In the genomic region with DNA sequence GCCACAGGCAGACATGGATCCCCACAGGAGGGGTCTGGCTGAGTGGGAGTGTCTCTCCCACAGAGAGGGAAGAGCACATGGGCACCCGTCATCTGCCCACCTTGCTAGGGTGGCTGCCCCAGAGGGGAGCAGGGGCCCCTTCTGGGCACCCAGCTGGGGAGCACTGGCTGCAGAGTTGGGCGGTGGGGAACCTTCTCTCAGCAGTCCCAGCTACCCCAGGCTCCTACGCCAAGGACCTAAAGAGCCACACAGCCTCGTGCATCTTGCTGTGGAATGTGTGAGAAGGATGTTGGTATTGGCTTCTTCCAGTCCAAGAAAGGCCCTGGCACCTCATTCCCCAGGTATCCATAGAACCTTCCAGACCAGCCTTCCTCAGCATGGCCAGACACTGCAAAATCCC, we compare ENCODE assay signal across 32 cellular contexts.
"Had no signal": no experiment of that assay in that cellular context is flagged by ENCODE, and none has a peak within 500 bp of the region (broad histone marks: within the 10 kb centered on the region; RNA-seq: fewer than 3 reads in every experiment).

No MANE protein-coding gene starts in this region.

- H3K4me3 ChIP-seq: adrenal gland, body of pancreas, esophagus squamous epithelium, gastroesophageal sphincter, heart left ventricle had no signal

- H3K27me3 ChIP-seq: adrenal gland, body of pancreas, heart left ventricle had no signal

- H3K9me3 ChIP-seq: adrenal gland, body of pancreas, esophagus squamous epithelium, gastroesophageal sphincter, heart left ventricle had no signal

- H3K4me1 Mint-ChIP-seq: activated CD4-positive, alpha-beta T cell treated with anti-CD3 and anti-CD28 coated beads for 36 hours; activated CD4-positive, alpha-beta T cell treated with anti-CD3 and anti-CD28 coated beads, Interleukin-2, amount 10 ng/mL, durations not matched to agents 24 days and 14 days; activated naive CD4-positive, alpha-beta T cell treated with anti-CD3 and anti-CD28 coated beads, Interleukin-2, amount 50 U/mL, for 24 hours; activated naive CD8-positive, alpha-beta T cell treated with anti-CD3 and anti-CD28 coated beads for 36 hours; activated naive CD8-positive, alpha-beta T cell treated with anti-CD3 and anti-CD28 coated beads, Interleukin-2, amount 50 U/mL, for 24 hours; T-helper 17 cell had no signal

- H3K4me3 Mint-ChIP-seq: activated CD4-positive, alpha-beta memory T cell treated with anti-CD3 and anti-CD28 coated beads for 36 hours; activated CD4-positive, alpha-beta T cell treated with anti-CD3 and anti-CD28 coated beads for 36 hours; activated CD4-positive, alpha-beta T cell treated with anti-CD3 and anti-CD28 coated beads, Interleukin-2, amount 10 ng/mL, durations not matched to agents 24 days and 14 days; activated naive CD4-positive, alpha-beta T cell treated with anti-CD3 and anti-CD28 coated beads, Interleukin-2, amount 50 U/mL, for 24 hours; activated naive CD8-positive, alpha-beta T cell treated with anti-CD3 and anti-CD28 coated beads for 36 hours; activated naive CD8-positive, alpha-beta T cell treated with anti-CD3 and anti-CD28 coated beads, Interleukin-2, amount 50 U/mL, for 24 hours; activated T-cell treated with anti-CD3 and anti-CD28 coated beads, Interleukin-2, amount 50 U/mL, for 24 hours; activated T-cell treated with anti-CD3 and anti-CD28 coated beads, Interleukin-2, amount 50 U/mL, for 72 hours; effector memory CD8-positive, alpha-beta T cell; T-helper 17 cell; T-helper 2 cell treated with Interferon-gamma antibody and Interleukin-4, amounts not matched to agents 5 μg/mL and 100 μg/mL, for 36 hours had no signal

- ATAC-seq: activated T-cell treated with anti-CD3 and anti-CD28 coated beads, Interleukin-2, amount 50 U/mL, for 72 hours; body of pancreas; effector memory CD8-positive, alpha-beta T cell; gastroesophageal sphincter; heart left ventricle; T-helper 17 cell had no signal

- DNase-seq: activated CD4-positive, alpha-beta memory T cell treated with anti-CD3 and anti-CD28 coated beads for 36 hours; activated CD4-positive, alpha-beta T cell treated with anti-CD3 and anti-CD28 coated beads for 36 hours; activated CD4-positive, alpha-beta T cell treated with anti-CD3 and anti-CD28 coated beads, Interleukin-2, amount 10 ng/mL, durations not matched to agents 24 days and 14 days; activated CD4-positive, CD25-positive, alpha-beta regulatory T cell; activated CD4-positive, CD25-positive, alpha-beta regulatory T cell treated with anti-CD3 and anti-CD28 coated beads, Interleukin-2, amount 50 U/mL, for 72 hours; activated CD8-positive, alpha-beta memory T cell treated with anti-CD3 and anti-CD28 coated beads, Interleukin-2, amount 50 U/mL, for 48 hours; activated gamma-delta T cell; activated naive CD4-positive, alpha-beta T cell; activated naive CD8-positive, alpha-beta T cell treated with anti-CD3 and anti-CD28 coated beads for 36 hours; activated naive CD8-positive, alpha-beta T cell treated with anti-CD3 and anti-CD28 coated beads, Interleukin-2, amount 50 U/mL, for 24 hours; activated T-cell treated with anti-CD3 and anti-CD28 coated beads for 4 hours; activated T-cell treated with anti-CD3 and anti-CD28 coated beads, Interleukin-2, amount 50 U/mL, for 24 hours; activated T-cell treated with anti-CD3 and anti-CD28 coated beads, Interleukin-2, amount 50 U/mL, for 72 hours; adrenal gland; amygdala; body of pancreas; caudate nucleus; cortex of kidney; dermis blood vessel endothelial cell; effector CD4-positive, alpha-beta T cell; effector memory CD8-positive, alpha-beta T cell; esophagus squamous epithelium; foreskin melanocyte; T-helper 1 cell; T-helper 17 cell; T1000; WERI-Rb-1 had no signal

- H3K36me3 Mint-ChIP-seq: activated CD4-positive, alpha-beta memory T cell treated with anti-CD3 and anti-CD28 coated beads for 36 hours; activated naive CD4-positive, alpha-beta T cell treated with anti-CD3 and anti-CD28 coated beads, Interleukin-2, amount 50 U/mL, for 24 hours; activated naive CD8-positive, alpha-beta T cell treated with anti-CD3 and anti-CD28 coated beads for 36 hours had no signal

- H3K27ac Mint-ChIP-seq: activated CD4-positive, alpha-beta memory T cell treated with anti-CD3 and anti-CD28 coated beads for 36 hours; activated CD4-positive, alpha-beta T cell treated with anti-CD3 and anti-CD28 coated beads for 36 hours; activated CD4-positive, alpha-beta T cell treated with anti-CD3 and anti-CD28 coated beads, Interleukin-2, amount 10 ng/mL, durations not matched to agents 24 days and 14 days; activated naive CD4-positive, alpha-beta T cell treated with anti-CD3 and anti-CD28 coated beads, Interleukin-2, amount 50 U/mL, for 24 hours; activated naive CD8-positive, alpha-beta T cell treated with anti-CD3 and anti-CD28 coated beads for 36 hours; activated naive CD8-positive, alpha-beta T cell treated with anti-CD3 and anti-CD28 coated beads, Interleukin-2, amount 50 U/mL, for 24 hours; activated T-cell treated with anti-CD3 and anti-CD28 coated beads, Interleukin-2, amount 50 U/mL, for 24 hours; activated T-cell treated with anti-CD3 and anti-CD28 coated beads, Interleukin-2, amount 50 U/mL, for 72 hours; effector memory CD8-positive, alpha-beta T cell; T-helper 17 cell; T-helper 2 cell treated with Interferon-gamma antibody and Interleukin-4, amounts not matched to agents 5 μg/mL and 100 μg/mL, for 36 hours had no signal

- H3K27me3 Mint-ChIP-seq: activated CD4-positive, alpha-beta T cell treated with anti-CD3 and anti-CD28 coated beads, Interleukin-2, amount 10 ng/mL, durations not matched to agents 24 days and 14 days; activated naive CD8-positive, alpha-beta T cell treated with anti-CD3 and anti-CD28 coated beads, Interleukin-2, amount 50 U/mL, for 24 hours had no signal

- H3K36me3 ChIP-seq: adrenal gland, esophagus squamous epithelium, gastroesophageal sphincter, heart left ventricle, WERI-Rb-1 had no signal

- H3K4me1 ChIP-seq: adrenal gland, esophagus squamous epithelium had no signal

- H3K9me3 Mint-ChIP-seq: activated CD4-positive, alpha-beta memory T cell treated with anti-CD3 and anti-CD28 coated beads for 36 hours; activated CD4-positive, alpha-beta T cell treated with anti-CD3 and anti-CD28 coated beads, Interleukin-2, amount 10 ng/mL, durations not matched to agents 24 days and 14 days; activated naive CD4-positive, alpha-beta T cell treated with anti-CD3 and anti-CD28 coated beads, Interleukin-2, amount 50 U/mL, for 24 hours; activated naive CD8-positive, alpha-beta T cell treated with anti-CD3 and anti-CD28 coated beads for 36 hours; activated naive CD8-positive, alpha-beta T cell treated with anti-CD3 and anti-CD28 coated beads, Interleukin-2, amount 50 U/mL, for 24 hours; activated T-cell treated with anti-CD3 and anti-CD28 coated beads, Interleukin-2, amount 50 U/mL, for 24 hours; activated T-cell treated with anti-CD3 and anti-CD28 coated beads, Interleukin-2, amount 50 U/mL, for 72 hours; effector memory CD8-positive, alpha-beta T cell had no signal

- H3K27ac ChIP-seq: adrenal gland, body of pancreas, epithelial cell of prostate, esophagus squamous epithelium, gastroesophageal sphincter, WERI-Rb-1 had no signal
